Comparison of ENCODE assay signal across 22 cellular contexts in the genomic region with DNA sequence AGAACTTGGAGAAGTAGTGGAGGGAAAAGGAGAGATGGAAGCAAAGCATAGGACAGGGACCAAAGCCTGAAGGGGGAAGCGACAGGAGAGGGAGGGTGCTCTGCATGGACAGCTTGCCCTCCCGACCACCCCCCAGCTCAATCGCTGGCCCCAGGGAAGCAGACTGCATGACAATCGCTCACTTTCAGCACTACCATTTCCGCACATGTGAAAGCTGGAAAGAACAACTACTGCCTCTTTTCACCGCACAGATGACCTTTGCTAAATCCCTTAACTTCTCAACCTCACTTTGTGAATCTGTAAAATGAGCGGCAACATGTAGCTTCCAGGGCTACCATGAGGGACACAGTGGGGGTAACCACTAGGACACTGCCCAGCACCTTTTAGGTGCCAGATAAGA. TPM values are rescaled to one million over a fixed set of nuclear protein-coding genes. Genes with fewer than 3 reads are reported as not detected.
DNase-seq lines count a peak whose midpoint lies in the region; ATAC-seq and TF ChIP-seq lines count a peak whose summit lies in the region.
"Had no signal": no experiment of that assay in that cellular context is flagged by ENCODE, and none has a peak within 500 bp of the region (broad histone marks: within the 10 kb centered on the region; RNA-seq: fewer than 3 reads in every experiment).

No MANE protein-coding gene starts in this region.

- TF ChIP-seq CTCF in MM.1S (IDR thresholded peaks at IDR 0.05; ENCODE audit: low read length), result no peak
- TF ChIP-seq CTCF in endodermal cell (conservative IDR thresholded peaks at IDR 0.05), result no peak
- no peak for TF ChIP-seq CTCF in osteoblast (IDR thresholded peaks at IDR 0.05; ENCODE audit: extremely low read depth, low read depth, low read length)

- H3K9me3 Mint-ChIP-seq in activated T-cell treated with anti-CD3 and anti-CD28 coated beads, Interleukin-2, amount 50 U/mL, for 24 hours, result no peaks in the 10 kb centered on the region
- H3K9me3 Mint-ChIP-seq in activated T-cell treated with anti-CD3 and anti-CD28 coated beads, Interleukin-2, amount 50 U/mL, for 4 hours, result no peaks in the 10 kb centered on the region
- no peaks in the 10 kb centered on the region for H3K9me3 Mint-ChIP-seq in endodermal cell
- no peaks in the 10 kb centered on the region for H3K9me3 Mint-ChIP-seq in stimulated activated naive B cell treated with anti-CD40 and anti-IgM and Interleukin-4, amounts not matched to agents 10 μg/mL and 1 μg/mL and 100 μg/mL, for 72 hours
- H3K9me3 Mint-ChIP-seq: neural progenitor cell had no signal

- H3K9ac ChIP-seq in MM.1S (ENCODE audit: low read length) (no peak overlapping the region; the same call in 1 of the 2 replicates), endodermal cell (ENCODE audit: extremely low read depth, low read length, poor library complexity, severe bottlenecking) (no peak overlapping the region)
- H3K9ac ChIP-seq: neural progenitor cell had no signal

- peaks cover 56% of the 10 kb centered on the region for H3K36me3 Mint-ChIP-seq in activated T-cell treated with anti-CD3 and anti-CD28 coated beads, Interleukin-2, amount 50 U/mL, for 24 hours (ENCODE audit: low read depth)
- H3K36me3 Mint-ChIP-seq in activated T-cell treated with anti-CD3 and anti-CD28 coated beads, Interleukin-2, amount 50 U/mL, for 4 hours (ENCODE audit: insufficient read depth), result peaks cover 31% of the 10 kb centered on the region
- H3K36me3 Mint-ChIP-seq in endodermal cell (ENCODE audit: low read depth), result no peaks in the 10 kb centered on the region
- H3K36me3 Mint-ChIP-seq in stimulated activated naive B cell treated with anti-CD40 and anti-IgM and Interleukin-4, amounts not matched to agents 10 μg/mL and 1 μg/mL and 100 μg/mL, for 72 hours, result peaks cover 42 to 76% of the 10 kb centered on the region in 2 donors
- H3K36me3 Mint-ChIP-seq: neural progenitor cell had no signal

- no peaks in the 10 kb centered on the region for H3K36me3 ChIP-seq in MM.1S (replicated peaks; ENCODE audit: insufficient read depth, low read length)
- peaks cover 13% of the 10 kb centered on the region for H3K36me3 ChIP-seq in endodermal cell (ENCODE audit: control insufficient read depth, insufficient read depth, low read length)
- no peaks in the 10 kb centered on the region for H3K36me3 ChIP-seq in osteoblast (ENCODE audit: insufficient read depth, low read length)
- H3K36me3 ChIP-seq: neural progenitor cell, thoracic aorta had no signal

- no peak overlapping the region for H3K4me3 ChIP-seq in MM.1S (ENCODE audit: low read length)
- no peak overlapping the region for H3K4me3 ChIP-seq in endodermal cell (ENCODE audit: low read length)
- H3K4me3 ChIP-seq in osteoblast (ENCODE audit: insufficient read depth, low read length), result no peak overlapping the region
- H3K4me3 ChIP-seq: hepatocyte, neural progenitor cell, SJCRH30, thoracic aorta had no signal

- no peaks in the 10 kb centered on the region for H3K9me2 ChIP-seq in MM.1S (replicated peaks; ENCODE audit: insufficient read depth, low read length)

- H3K27ac ChIP-seq in MM.1S (ENCODE audit: low read length), result peak overlapping the region; percentile 91; the same call in 1 of the 2 replicates
- H3K27ac ChIP-seq in endodermal cell (ENCODE audit: low read depth, low read length), result no peak overlapping the region
- no peak overlapping the region for H3K27ac ChIP-seq in osteoblast (ENCODE audit: low read depth, low read length)
- H3K27ac ChIP-seq in caudate nucleus (ENCODE audit: low read depth, low read length), result no peak overlapping the region
- H3K27ac ChIP-seq: hepatocyte, neural progenitor cell, SJCRH30 had no signal

- H3F3A ChIP-seq in MM.1S (ENCODE audit: insufficient read depth, low read length), result peaks cover 64% of the 10 kb centered on the region

- H3K27ac Mint-ChIP-seq in activated T-cell treated with anti-CD3 and anti-CD28 coated beads, Interleukin-2, amount 50 U/mL, for 24 hours, result peak overlapping the region; percentile 66
- peak overlapping the region; percentile 60 for H3K27ac Mint-ChIP-seq in endodermal cell
- peak overlapping the region; percentile 59 for H3K27ac Mint-ChIP-seq in stimulated activated naive B cell treated with anti-CD40 and anti-IgM and Interleukin-4, amounts not matched to agents 10 μg/mL and 1 μg/mL and 100 μg/mL, for 72 hours
- H3K27ac Mint-ChIP-seq: activated CD8-positive, alpha-beta memory T cell treated with anti-CD3 and anti-CD28 coated beads, Interleukin-2, amount 10 ng/mL, durations not matched to agents 7 days and 5 days; neural progenitor cell had no signal

- peaks cover 98% of the 10 kb centered on the region for H3K79me2 ChIP-seq in MM.1S (ENCODE audit: low read length)
- H3K79me2 ChIP-seq in osteoblast (ENCODE audit: insufficient read depth, low read length), result peaks cover 96% of the 10 kb centered on the region

- DNase-seq in activated T-cell treated with anti-CD3 and anti-CD28 coated beads, Interleukin-2, amount 50 U/mL, for 24 hours, result no peak
- DNase-seq in activated T-cell treated with anti-CD3 and anti-CD28 coated beads, Interleukin-2, amount 50 U/mL, for 4 hours, result no peak
- no peak for DNase-seq in MM.1S
- no peak for DNase-seq in endodermal cell
- no peak for DNase-seq in stimulated activated naive B cell treated with anti-CD40 and anti-IgM and Interleukin-4, amounts not matched to agents 10 μg/mL and 1 μg/mL and 100 μg/mL, for 72 hours
- DNase-seq in osteoblast (ENCODE audit: insufficient read length, low spot score, missing footprints), result no peak
- DNase-seq in caudate nucleus (lab: John Stamatoyannopoulos, UW), result no peak
- DNase-seq: activated CD8-positive, alpha-beta memory T cell treated with anti-CD3 and anti-CD28 coated beads, Interleukin-2, amount 10 ng/mL, durations not matched to agents 7 days and 5 days; C1 segment of cervical spinal cord; DMS53; HCEC 1CT; left cardiac atrium; NCI-H1105 treated with DMSO at 0.1 percent for 48 hours; NCI-H526 treated with DMSO at 0.1 percent for 48 hours; SJCRH30; stimulated activated CD4-positive, alpha-beta T cell treated with anti-CD3 and anti-CD28 coated beads, Interleukin-12 subunit alpha, Interleukin-12 subunit beta, amount 100 ng/mL, for 4 hours; T-helper 9 cell had no signal

- H3K4me2 ChIP-seq in MM.1S (ENCODE audit: low read depth, low read length), result peak overlapping the region; percentile 80; the same call in 1 of the 2 replicates
- H3K4me2 ChIP-seq in osteoblast (ENCODE audit: insufficient read depth, low read length), result no peak overlapping the region
- H3K4me2 ChIP-seq: hepatocyte, neural progenitor cell had no signal

- no peaks in the 10 kb centered on the region for H3K27me3 ChIP-seq in MM.1S (replicated peaks; ENCODE audit: insufficient read depth, low read length)
- H3K27me3 ChIP-seq in endodermal cell (ENCODE audit: control insufficient read depth, insufficient read depth, low read length, poor library complexity, severe bottlenecking), result no peaks in the 10 kb centered on the region
- H3K27me3 ChIP-seq in osteoblast (ENCODE audit: insufficient read depth, low read length), result no peaks in the 10 kb centered on the region
- H3K27me3 ChIP-seq: hepatocyte, neural progenitor cell, SJCRH30 had no signal

- H3K9me3 ChIP-seq in MM.1S (replicated peaks; ENCODE audit: insufficient read depth, low read length), result no peaks in the 10 kb centered on the region
- no peaks in the 10 kb centered on the region for H3K9me3 ChIP-seq in endodermal cell (ENCODE audit: control insufficient read depth, low read length)
- H3K9me3 ChIP-seq in osteoblast (ENCODE audit: low read depth, low read length), result no peaks in the 10 kb centered on the region
- H3K9me3 ChIP-seq: SJCRH30, thoracic aorta had no signal

- no peaks in the 10 kb centered on the region for H3K27me3 Mint-ChIP-seq in activated T-cell treated with anti-CD3 and anti-CD28 coated beads, Interleukin-2, amount 50 U/mL, for 24 hours
- no peaks in the 10 kb centered on the region for H3K27me3 Mint-ChIP-seq in activated T-cell treated with anti-CD3 and anti-CD28 coated beads, Interleukin-2, amount 50 U/mL, for 4 hours (ENCODE audit: low read depth)
- no peaks in the 10 kb centered on the region for H3K27me3 Mint-ChIP-seq in endodermal cell (ENCODE audit: insufficient read depth)
- no peaks in the 10 kb centered on the region for H3K27me3 Mint-ChIP-seq in stimulated activated naive B cell treated with anti-CD40 and anti-IgM and Interleukin-4, amounts not matched to agents 10 μg/mL and 1 μg/mL and 100 μg/mL, for 72 hours
- H3K27me3 Mint-ChIP-seq: activated CD8-positive, alpha-beta memory T cell treated with anti-CD3 and anti-CD28 coated beads, Interleukin-2, amount 10 ng/mL, durations not matched to agents 7 days and 5 days had no signal

- H4K20me1 ChIP-seq in MM.1S (ENCODE audit: insufficient read depth, low read length), result no peaks in the 10 kb centered on the region
- H4K20me1 ChIP-seq in osteoblast (ENCODE audit: insufficient read depth, low read length), result peaks cover 75% of the 10 kb centered on the region

- peaks cover 96% of the 10 kb centered on the region for H3K4me1 Mint-ChIP-seq in activated T-cell treated with anti-CD3 and anti-CD28 coated beads, Interleukin-2, amount 50 U/mL, for 24 hours (ENCODE audit: low read depth)
- H3K4me1 Mint-ChIP-seq in activated T-cell treated with anti-CD3 and anti-CD28 coated beads, Interleukin-2, amount 50 U/mL, for 4 hours (ENCODE audit: low read depth), result peaks cover 93% of the 10 kb centered on the region
- peaks cover 38% of the 10 kb centered on the region for H3K4me1 Mint-ChIP-seq in endodermal cell
- peaks cover 73 to 96% of the 10 kb centered on the region in 2 donors for H3K4me1 Mint-ChIP-seq in stimulated activated naive B cell treated with anti-CD40 and anti-IgM and Interleukin-4, amounts not matched to agents 10 μg/mL and 1 μg/mL and 100 μg/mL, for 72 hours

- H3K4me3 Mint-ChIP-seq in activated T-cell treated with anti-CD3 and anti-CD28 coated beads, Interleukin-2, amount 50 U/mL, for 24 hours, result no peak overlapping the region
- no peak overlapping the region for H3K4me3 Mint-ChIP-seq in activated T-cell treated with anti-CD3 and anti-CD28 coated beads, Interleukin-2, amount 50 U/mL, for 4 hours
- H3K4me3 Mint-ChIP-seq in endodermal cell, result no peak overlapping the region
- no peak overlapping the region for H3K4me3 Mint-ChIP-seq in stimulated activated naive B cell treated with anti-CD40 and anti-IgM and Interleukin-4, amounts not matched to agents 10 μg/mL and 1 μg/mL and 100 μg/mL, for 72 hours
- H3K4me3 Mint-ChIP-seq: activated CD8-positive, alpha-beta memory T cell treated with anti-CD3 and anti-CD28 coated beads, Interleukin-2, amount 10 ng/mL, durations not matched to agents 7 days and 5 days; neural progenitor cell had no signal

- H2AFZ ChIP-seq in MM.1S (ENCODE audit: low read length) (no peak overlapping the region), osteoblast (ENCODE audit: low read length) (no peak overlapping the region)
- H2AFZ ChIP-seq: hepatocyte, neural progenitor cell had no signal

- WGBS in endodermal cell (ENCODE audit: insufficient coverage in 1 of 2, insufficient read length in 1 of 2), 2 experiments, result 57 to 64% methylated on average over 3 to 7 of the region's 7 CpGs

- no peak for ATAC-seq in activated T-cell treated with anti-CD3 and anti-CD28 coated beads, Interleukin-2, amount 50 U/mL, for 4 hours
- no peak for ATAC-seq in stimulated activated naive B cell treated with anti-CD40 and anti-IgM and Interleukin-4, amounts not matched to agents 10 μg/mL and 1 μg/mL and 100 μg/mL, for 72 hours (replicated peaks)
- no peak for ATAC-seq in GM21529 (IDR thresholded peaks at IDR 0.05; ENCODE audit: unreplicated experiment)
- ATAC-seq: activated CD4-positive, CD25-positive, alpha-beta regulatory T cell treated with anti-CD3 and anti-CD28 coated beads, Interleukin-2, amount 50 U/mL, for 24 hours; activated CD8-positive, alpha-beta memory T cell treated with anti-CD3 and anti-CD28 coated beads, Interleukin-2, amount 10 ng/mL, durations not matched to agents 7 days and 5 days; left cardiac atrium had no signal

- H3K4me1 ChIP-seq in MM.1S (ENCODE audit: low read length) (peaks cover 93% of the 10 kb centered on the region), endodermal cell (ENCODE audit: control insufficient read depth, insufficient read depth, low read length) (peaks cover 7% of the 10 kb centered on the region), osteoblast (ENCODE audit: insufficient read depth, low read length) (peaks cover 12% of the 10 kb centered on the region)
- H3K4me1 ChIP-seq: SJCRH30 had no signal

RNA-seq across cellular contexts. Expression of a gene that starts 17.1 kb away (rescaled TPM):
- total RNA-seq in activated T-cell treated with anti-CD3 and anti-CD28 coated beads, Interleukin-2, amount 50 U/mL, for 4 hours, result 100 to 1,000 TPM in 1 of 3 donors, 10 to 100 TPM in 2; 63.6 to 103 (median 99.2) TPM
- 10 to 100 TPM; 48.8 to 53.6 TPM for total RNA-seq in endodermal cell
- polyA plus RNA-seq in endodermal cell (2013, experiment 1 of 2), result 58.9 TPM
- polyA plus RNA-seq in endodermal cell (2013, experiment 2 of 2), result 58.6 TPM
- 74.6 TPM in 2 replicates for total RNA-seq in osteoblast
